Comparison of ENCODE assay signal across 11 cellular contexts in the genomic region with DNA sequence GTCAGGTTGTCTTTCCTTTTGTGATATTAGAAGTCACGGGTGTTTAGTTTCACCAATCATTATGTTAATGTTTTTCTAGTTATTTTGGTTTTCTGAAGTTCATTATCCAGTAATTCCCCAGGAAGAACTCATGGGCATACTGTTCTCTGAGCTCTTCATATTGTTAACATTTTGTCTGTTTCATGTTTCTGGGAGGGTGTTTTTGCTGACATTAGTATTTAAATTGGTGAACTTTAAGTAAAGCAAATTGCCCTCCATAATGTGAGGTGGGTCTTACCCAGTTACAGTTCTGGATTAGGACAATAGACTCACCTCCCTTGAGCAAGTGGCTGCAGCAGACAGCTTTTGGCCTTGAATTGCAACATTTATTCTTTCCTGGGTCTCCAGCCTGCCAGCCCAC.
"Had no signal": no experiment of that assay in that cellular context is flagged by ENCODE, and none has a peak within 500 bp of the region (broad histone marks: within the 10 kb centered on the region; RNA-seq: fewer than 3 reads in every experiment).

No MANE protein-coding gene starts in this region.

- H3K36me3 ChIP-seq: HAP-1 had no signal

- H3K4me3 Mint-ChIP-seq: GM23338, H9, HFFc6 had no signal

- H3K27ac Mint-ChIP-seq: GM23338, H9, HFFc6 had no signal

- H3K9ac ChIP-seq: GM23248 had no signal

- H3K27ac ChIP-seq: GM23248 had no signal

- H3K4me3 ChIP-seq: GM23248, GM23338, HAP-1 had no signal

- H2AFZ ChIP-seq: GM23248, GM23338 had no signal

- DNase-seq: GM23248, GOT3, H7, H9, HCEC 1CT, HFFc6 had no signal

- ATAC-seq: GM23338, HCT116 had no signal

- H3K4me1 Mint-ChIP-seq: GM23338, H9 had no signal

- H3K4me2 ChIP-seq: GM23338 had no signal

- H3K9me3 ChIP-seq: HAP-1 had no signal

- FAIRE-seq: H1, H54 had no signal
